In genomic region chr7:7323352-7323751, GRCh38 we compare ENCODE assay signal across 1 cellular context.
TF ChIP-seq lines count a peak whose summit lies in the region.

No MANE protein-coding gene starts in this region.

TF ChIP-seq in GM12878, 131 proteins besides CTCF, POLR2A, EP300 and RAD21 (continued from another document):
- TF ChIP-seq SREBF1 (IDR thresholded peaks at IDR 0.05; ENCODE audit: low read length): no peak
- TF ChIP-seq IKZF1 (conservative IDR thresholded peaks at IDR 0.05): peak; percentile 59; the same call in 1 of the 2 replicates
- TF ChIP-seq EGR1 (IDR thresholded peaks at IDR 0.05; ENCODE audit: borderline replicate concordance in 1 of 2, low read depth in 2 of 2, low read length in 2 of 2): no peak
- no peak for TF ChIP-seq PBX3 (IDR thresholded peaks at IDR 0.05; ENCODE audit: insufficient replicate concordance, low read depth, low read length)
- no peak for TF ChIP-seq CREB1 (IDR thresholded peaks at IDR 0.05; ENCODE audit: low read depth)
- no peak for TF ChIP-seq PAX8 (IDR thresholded peaks at IDR 0.05)
- TF ChIP-seq SIN3A (IDR thresholded peaks at IDR 0.05; ENCODE audit: low read depth, low read length): no peak
- no peak for TF ChIP-seq ETV6 (conservative IDR thresholded peaks at IDR 0.05 in 1 of 2, IDR thresholded peaks at IDR 0.05 in 1 of 2; ENCODE audit: borderline replicate concordance in 1 of 2, low read depth in 1 of 2)
- TF ChIP-seq BCLAF1 (IDR thresholded peaks at IDR 0.05): no peak
- no peak for TF ChIP-seq E2F4 (IDR thresholded peaks at IDR 0.05; ENCODE audit: low read depth, low read length)
- no peak for TF ChIP-seq HSF1 (IDR thresholded peaks at IDR 0.05; ENCODE audit: low read depth, low read length)
- TF ChIP-seq ZNF274 (IDR thresholded peaks at IDR 0.05; ENCODE audit: insufficient read depth, insufficient read length): no peak
- TF ChIP-seq RUNX3 (IDR thresholded peaks at IDR 0.05; ENCODE audit: low read length): peak; percentile 38; the same call in 1 of the 2 replicates
- 0 out of 2 replicates have a peak, but pooled peaks have one; percentile 51 for TF ChIP-seq PAX5 (IDR thresholded peaks at IDR 0.05; ENCODE audit: borderline replicate concordance, low read depth, low read length)
- peak; percentile 46; the same call in 1 of the 2 replicates for TF ChIP-seq RELB (IDR thresholded peaks at IDR 0.05; ENCODE audit: low read depth)
- TF ChIP-seq SMARCA5 (IDR thresholded peaks at IDR 0.05): no peak
- TF ChIP-seq IKZF2 (IDR thresholded peaks at IDR 0.05): peak; percentile 79 to 84; a peak in 3 of 4 replicates
- TF ChIP-seq POLR2AphosphoS2 (IDR thresholded peaks at IDR 0.05; ENCODE audit: low read depth, low read length): no peak
- no peak for TF ChIP-seq SMC3 (IDR thresholded peaks at IDR 0.05; ENCODE audit: borderline replicate concordance, low read length)
- no peak for TF ChIP-seq HCFC1 (IDR thresholded peaks at IDR 0.05; ENCODE audit: low read length)
- no peak for TF ChIP-seq TCF3 (IDR thresholded peaks at IDR 0.05; ENCODE audit: borderline replicate concordance, insufficient read depth, low read depth, low read length)
- TF ChIP-seq SMAD5 (IDR thresholded peaks at IDR 0.05; ENCODE audit: low read depth): no peak
- TF ChIP-seq JUNB (IDR thresholded peaks at IDR 0.05): no peak
- TF ChIP-seq ZNF687 (IDR thresholded peaks at IDR 0.05): no peak
- TF ChIP-seq MEF2B (IDR thresholded peaks at IDR 0.05; ENCODE audit: partially characterized antibody, poor library complexity, severe bottlenecking): no peak
